Comparison of ENCODE assay signal across 8 cellular contexts in genomic region chr12:112125250-112125999, GRCh38. TPM values are rescaled to one million over a fixed set of nuclear protein-coding genes. Genes with fewer than 3 reads are reported as not detected.
DNase-seq lines count a peak whose midpoint lies in the region; ATAC-seq and TF ChIP-seq lines count a peak whose summit lies in the region.

Gene TRAFD1, plus strand, starts transcription at chr12:112125560. Its CDS starts 4,963 bp downstream, at chr12:112130523.

- in situ Hi-C loops in GM18951 (cut with MboI; ENCODE audit: low sequenced_read_pairs, unreplicated experiment) = no loop called here

- no peak for TF ChIP-seq CTCF in activated B cell treated with CpG ODN at 0.5 μM for 24 hours (IDR thresholded peaks at IDR 0.05)

- H3K27me3 Mint-ChIP-seq in activated B cell treated with CpG ODN at 0.5 μM for 24 hours (no peaks in the 10 kb centered on the region), immature natural killer cell (ENCODE audit: low read depth in 3 of 3) (peaks cover 2 to 8% (median 6%) of the 10 kb centered on the region in 3 donors)

- H3K4me3 Mint-ChIP-seq in activated B cell treated with CpG ODN at 0.5 μM for 24 hours (peak within 1 kb of the TSS; percentile 87), immature natural killer cell (peak within 1 kb of the TSS; percentile 73 to 91 (median 88))

- TF ChIP-seq POLR2A in GM18951 (IDR thresholded peaks at IDR 0.05; ENCODE audit: extremely low read depth, insufficient read depth, insufficient read length) = peak; percentile 99

- H3K4me1 Mint-ChIP-seq in activated B cell treated with CpG ODN at 0.5 μM for 24 hours = peaks cover 45% of the 10 kb centered on the region
- H3K4me1 Mint-ChIP-seq in immature natural killer cell = peaks cover 39 to 46% of the 10 kb centered on the region in 2 donors

- peak within 1 kb of the TSS; percentile 85 for H3K27ac ChIP-seq in caudate nucleus (ENCODE audit: low read depth, low read length)

- H3K27ac Mint-ChIP-seq in activated B cell treated with CpG ODN at 0.5 μM for 24 hours = peak within 1 kb of the TSS; percentile 78
- H3K27ac Mint-ChIP-seq in immature natural killer cell = peak within 1 kb of the TSS; percentile 73 to 89 (median 86)

- POLR2A ChIA-PET in activated B cell treated with CpG ODN at 0.5 μM for 24 hours (lab: Charles Lee) = interaction anchor here (0.5 to 7.2 kb wide), 15 partner anchors 9 to 293 kb away, joined by 3 to 143 read pairs (median 5); partner anchors contain the start of genes ERP29, MAPKAPK5, NAA25 and TMEM116

- H3K36me3 Mint-ChIP-seq in activated B cell treated with CpG ODN at 0.5 μM for 24 hours (ENCODE audit: low read depth) (no peaks in the 10 kb centered on the region), immature natural killer cell (no peaks in the 10 kb centered on the region)

- H3K9me3 Mint-ChIP-seq in activated B cell treated with CpG ODN at 0.5 μM for 24 hours (no peaks in the 10 kb centered on the region), immature natural killer cell (no peaks in the 10 kb centered on the region)

- intact Hi-C loops in activated B cell treated with CpG ODN at 0.5 μM for 24 hours (cut with micrococcal nuclease) = loop anchor here (1.0 to 10.0 kb wide), 4 partner anchors 16 to 279 kb away; partner anchors contain the start of gene RPL6

- CTCF ChIA-PET in activated B cell treated with CpG ODN at 0.5 μM for 24 hours (lab: Charles Lee) = no interaction called here

- ATAC-seq in HG03196 (IDR thresholded peaks at IDR 0.05; ENCODE audit: unreplicated experiment) (peak; percentile 95), activated B cell treated with CpG ODN at 0.5 μM for 24 hours (ENCODE audit: low read depth) (peak; percentile 98)

- DNase-seq in AG08395 (ENCODE audit: low spot score) = peak; percentile 99
- DNase-seq in NCI-H345 (lab: John Stamatoyannopoulos, UW) = peak; percentile 98
- peak; percentile 96 for DNase-seq in activated B cell treated with CpG ODN at 0.5 μM for 24 hours
- DNase-seq in caudate nucleus (lab: John Stamatoyannopoulos, UW) = peak; percentile 71 to 99 (median 97)
- peak; percentile 98 to 99 (median 98) for DNase-seq in immature natural killer cell
- peak; percentile 93 for DNase-seq in smooth muscle cell of the brain vasculature (ENCODE audit: low read depth, low spot score)

RNA-seq across cellular contexts. Expression of gene TRAFD1, which starts in this region (rescaled TPM):
- 47.8 and 51.0 TPM in 2 replicates for total RNA-seq in activated B cell treated with CpG ODN at 0.5 μM for 24 hours
- 10 to 100 TPM; 46.2 to 84.6 (median 79.5) TPM for polyA plus RNA-seq in immature natural killer cell

Comparison
In these comparisons a context has a peak if more than half of its experiments do, and no peak if none do; other contexts are left out.
1. Peak in every context shown above with its lines: DNase-seq, ATAC-seq and H3K27ac ChIP-seq.